In genomic region chr3:138418556-138419206, GRCh38 we compare ENCODE assay signal across 28 cellular contexts.
DNase-seq lines count a peak whose midpoint lies in the region; ATAC-seq and TF ChIP-seq lines count a peak whose summit lies in the region.
"Had no signal": no experiment of that assay in that cellular context is flagged by ENCODE, and none has a peak within 500 bp of the region (broad histone marks: within the 10 kb centered on the region; RNA-seq: fewer than 3 reads in every experiment).

No MANE protein-coding gene starts in this region.

- ATAC-seq in GM18861 (IDR thresholded peaks at IDR 0.05; ENCODE audit: unreplicated experiment) (no peak), GM18498 (IDR thresholded peaks at IDR 0.05; ENCODE audit: unreplicated experiment) (no peak)
- ATAC-seq: effector memory CD8-positive, alpha-beta T cell; left lobe of liver had no signal

- TF ChIP-seq CTCF in HEK293 (tag by site-specific recombination; IDR thresholded peaks at IDR 0.05) (no peak), fibroblast of pulmonary artery (IDR thresholded peaks at IDR 0.05; ENCODE audit: low read length, missing control alignments) (no peak)

- no peaks in the 10 kb centered on the region for H3K4me1 ChIP-seq in HEK293 (ENCODE audit: control insufficient read depth, insufficient read depth, low read length)
- H3K4me1 ChIP-seq: testis had no signal

- H3K27ac ChIP-seq in HEK293 (ENCODE audit: extremely low read depth, low read depth, low read length) = no peak overlapping the region
- H3K27ac ChIP-seq: 22Rv1, spleen, testis had no signal

- peak; percentile 3 for DNase-seq in NCI-H1092 treated with DMSO at 0.1 percent for 48 hours (lab: John Stamatoyannopoulos, UW)
- DNase-seq in NCI-H1092 (lab: John Stamatoyannopoulos, UW) = no peak
- DNase-seq in NCI-H510A (lab: John Stamatoyannopoulos, UW) = peak; percentile 27
- DNase-seq in fibroblast of pulmonary artery (ENCODE audit: low read depth) = peak; percentile 24
- no peak for DNase-seq in GM19240 (ENCODE audit: insufficient read length, low spot score)
- DNase-seq: activated CD4-positive, alpha-beta T cell treated with anti-CD3 and anti-CD28 coated beads for 48 hours; activated effector memory CD4-positive, alpha-beta T cell treated with Interleukin-2 at 50 U/mL for 16 hours; activated naive CD8-positive, alpha-beta T cell treated with anti-CD3 and anti-CD28 coated beads for 36 hours; activated T-cell treated with anti-CD3 and anti-CD28 coated beads for 4 hours; C1 segment of cervical spinal cord; COR-L47; cortex of kidney; DND-41; effector memory CD8-positive, alpha-beta T cell; glutamatergic neuron; GOT3; KBM-7; MG63; retina; spleen; stimulated activated CD4-positive, alpha-beta T cell treated with anti-CD3 and anti-CD28 coated beads, Interleukin-2, amount 100 ng/mL, for 24 hours; T1000; testis had no signal

- no peaks in the 10 kb centered on the region for H3K9me3 ChIP-seq in HEK293 (ENCODE audit: control insufficient read depth, insufficient read depth, low read depth, low read length)
- H3K9me3 ChIP-seq: testis had no signal

- H3K4me3 ChIP-seq in HEK293 (ENCODE audit: low read depth, low read length) = no peak overlapping the region
- no peak overlapping the region for H3K4me3 ChIP-seq in fibroblast of pulmonary artery (replicated peaks; ENCODE audit: low read depth, low read length)
- H3K4me3 ChIP-seq: MG63, spleen, testis had no signal

- POLR2A ChIA-PET in HEK293 (lab: Yijun Ruan, JAX) = interaction anchor here (0.9 kb wide), 1 partner anchor 517 kb away, joined by 3 read pairs; no protein-coding TSS in a partner anchor

- no peaks in the 10 kb centered on the region for H3K36me3 ChIP-seq in HEK293 (ENCODE audit: control insufficient read depth in 2 of 2, insufficient read depth in 1 of 2, low read length in 2 of 2)
- H3K36me3 ChIP-seq: MG63, spleen had no signal

- CTCF ChIA-PET in HEK293 (lab: Yijun Ruan, JAX) = interaction anchor here (0.6 to 3.4 kb wide), 15 partner anchors 7 to 1117 kb away, joined by 3 to 26 read pairs (median 5); partner anchors contain the start of gene CEP70

TF ChIP-seq in HEK293, 187 proteins besides CTCF, POLR2A, EP300 and RAD21:
- TF ChIP-seq MZF1 (tag by site-specific recombination; IDR thresholded peaks at IDR 0.05; ENCODE audit: borderline replicate concordance) = no peak
- TF ChIP-seq ZSCAN4 (tag by site-specific recombination; IDR thresholded peaks at IDR 0.05) = peak; percentile 66

Comparison
In these comparisons a context has a peak if more than half of its experiments do, and no peak if none do; other contexts are left out.
1. DNase-seq: peak in NCI-H1092 treated with DMSO at 0.1 percent for 48 hours (single experiment), NCI-H510A (single experiment) and fibroblast of pulmonary artery (single experiment); none in NCI-H1092 (single experiment) and GM19240 (single experiment).